In genomic region chr13:30266751-30267150, GRCh38 we compare ENCODE assay signal across 16 cellular contexts. TPM values are rescaled to one million over a fixed set of nuclear protein-coding genes. Genes with fewer than 3 reads are reported as not detected.
A peak's percentile ranks its signal among the peaks of the same experiment; 100 is the strongest.
DNase-seq lines count a peak whose midpoint lies in the region; ATAC-seq and TF ChIP-seq lines count a peak whose summit lies in the region.
"Had no signal": no experiment of that assay in that cellular context is flagged by ENCODE, and none has a peak within 500 bp of the region (broad histone marks: within the 10 kb centered on the region; RNA-seq: fewer than 3 reads in every experiment).

No MANE protein-coding gene starts in this region.

- intact Hi-C loops in posterior vena cava (cut with DNase I): no loop called here
- intact Hi-C loops in gastrocnemius medialis (cut with DNase I; ENCODE audit: low total_unique reads): no loop called here
- intact Hi-C loops in dorsolateral prefrontal cortex (cut with DNase I): no loop called here

- ATAC-seq in gastrocnemius medialis: no peak

- H2BK12ac ChIP-seq in mesenchymal stem cell (ENCODE audit: low read length in 2 of 2): no peak overlapping the region

- H3K27ac ChIP-seq in mesenchymal stem cell (ENCODE audit: low read length, poor library complexity, severe bottlenecking) (peak overlapping the region; percentile 8), gastrocnemius medialis (no peak overlapping the region), dorsolateral prefrontal cortex (no peak overlapping the region)
- H3K27ac ChIP-seq: 22Rv1, BLaER1 had no signal

- H3K14ac ChIP-seq in mesenchymal stem cell (ENCODE audit: low read length in 2 of 2): no peak overlapping the region

- WGBS in mesenchymal stem cell: no CpG with 5 or more reads among the region's 1 CpG

- H2BK120ac ChIP-seq in mesenchymal stem cell (ENCODE audit: low read depth, low read length): no peak overlapping the region

- no peak for TF ChIP-seq CTCF in AG10803 (conservative IDR thresholded peaks at IDR 0.05; ENCODE audit: low read length)
- TF ChIP-seq CTCF in gastrocnemius medialis (IDR thresholded peaks at IDR 0.05 in 4 of 5, conservative IDR thresholded peaks at IDR 0.05 in 1 of 5): no peak
- no peak for TF ChIP-seq CTCF in dorsolateral prefrontal cortex (IDR thresholded peaks at IDR 0.05 in 54 of 56, conservative IDR thresholded peaks at IDR 0.05 in 2 of 56; ENCODE audit: low read depth in 1 of 56, partially characterized antibody in 56 of 56)

- H4K8ac ChIP-seq in mesenchymal stem cell (ENCODE audit: low read length): no peak overlapping the region

- TF ChIP-seq POLR2A in gastrocnemius medialis (IDR thresholded peaks at IDR 0.05): no peak

- DNase-seq in AG10803 (ENCODE audit: low read depth): peak; percentile 25
- peak; percentile 75 for DNase-seq in NCI-H82 (lab: John Stamatoyannopoulos, UW)
- DNase-seq in amniotic epithelial cell (ENCODE audit: low read depth): peak; percentile 21
- DNase-seq in mesenchymal stem cell: no peak
- DNase-seq in posterior vena cava (ENCODE audit: low spot score): no peak
- no peak for DNase-seq in gastrocnemius medialis
- no peak for DNase-seq in GM19238 (ENCODE audit: insufficient read length, low spot score)
- DNase-seq in dorsolateral prefrontal cortex: no peak
- DNase-seq: AML-193; Caco-2; CD8-positive, alpha-beta memory T cell; DMS53; HCEC 1CT; HFFc6 had no signal

- H3K4me3 ChIP-seq in AG10803 (ENCODE audit: low read length): no peak overlapping the region
- no peak overlapping the region for H3K4me3 ChIP-seq in mesenchymal stem cell (ENCODE audit: insufficient read depth in 1 of 2, low read depth in 1 of 2, low read length in 2 of 2)
- no peak overlapping the region for H3K4me3 ChIP-seq in gastrocnemius medialis
- H3K4me3 ChIP-seq in dorsolateral prefrontal cortex: no peak overlapping the region
- H3K4me3 ChIP-seq: BLaER1 had no signal

- no peak overlapping the region for H3K4me2 ChIP-seq in mesenchymal stem cell (ENCODE audit: low read length, poor library complexity, severe bottlenecking)
- H3K4me2 ChIP-seq: BLaER1 had no signal

- H2BK5ac ChIP-seq in mesenchymal stem cell (ENCODE audit: low read depth, low read length, poor library complexity, severe bottlenecking): no peak overlapping the region

- H3K9me3 ChIP-seq in mesenchymal stem cell (ENCODE audit: control insufficient read depth, low read length) (no peaks in the 10 kb centered on the region), gastrocnemius medialis (no peaks in the 10 kb centered on the region)
- H3K9me3 ChIP-seq: Caco-2 had no signal

- no peak overlapping the region for H3K18ac ChIP-seq in mesenchymal stem cell (ENCODE audit: low read depth in 1 of 2, low read length in 2 of 2)

- H3K4ac ChIP-seq in mesenchymal stem cell (ENCODE audit: low read depth in 1 of 2, low read length in 2 of 2): no peak overlapping the region

- H2BK15ac ChIP-seq in mesenchymal stem cell (ENCODE audit: low read depth, poor library complexity, severe bottlenecking): no peak overlapping the region

- no peaks in the 10 kb centered on the region for H3K4me1 ChIP-seq in mesenchymal stem cell (ENCODE audit: control insufficient read depth, insufficient read depth, low read depth, low read length)
- H3K4me1 ChIP-seq in gastrocnemius medialis: no peaks in the 10 kb centered on the region
- H3K4me1 ChIP-seq: BLaER1, Caco-2 had no signal

- in situ Hi-C loops in gastrocnemius medialis (cut with MboI; ENCODE audit: low sequenced_read_pairs in 4 of 4): no loop called here

- no peak overlapping the region for H4K91ac ChIP-seq in mesenchymal stem cell (ENCODE audit: low read length)

- H3K9ac ChIP-seq in mesenchymal stem cell (ENCODE audit: low read length): no peak overlapping the region
- H3K9ac ChIP-seq: BLaER1 had no signal

- peaks cover 2 to 16% of the 10 kb centered on the region in 2 experiments for H3K36me3 ChIP-seq in mesenchymal stem cell (ENCODE audit: control insufficient read depth in 1 of 2, insufficient read depth in 2 of 2, low read depth in 1 of 2, low read length in 2 of 2)
- no peaks in the 10 kb centered on the region for H3K36me3 ChIP-seq in gastrocnemius medialis

- H3K27me3 ChIP-seq in mesenchymal stem cell (ENCODE audit: control insufficient read depth in 1 of 2, insufficient read depth in 1 of 2, low read length in 2 of 2) (no peaks in the 10 kb centered on the region), gastrocnemius medialis (no peaks in the 10 kb centered on the region), dorsolateral prefrontal cortex (no peaks in the 10 kb centered on the region)
- H3K27me3 ChIP-seq: BLaER1 had no signal

- H2AFZ ChIP-seq in mesenchymal stem cell (ENCODE audit: low read depth, low read length): no peak overlapping the region

- H3K79me1 ChIP-seq in mesenchymal stem cell (replicated peaks; ENCODE audit: low read length, poor library complexity, severe bottlenecking): peaks cover 6% of the 10 kb centered on the region

- H3K23ac ChIP-seq in mesenchymal stem cell (ENCODE audit: low read length in 2 of 2): no peak overlapping the region

- no peak overlapping the region for H2AK5ac ChIP-seq in mesenchymal stem cell (ENCODE audit: low read length, severe bottlenecking)

RNA-seq across cellular contexts. Expression of gene KATNAL1, which starts 40.6 kb away (rescaled TPM):
- 9.6 TPM for polyA plus RNA-seq in mesenchymal stem cell (2013, experiment 1 of 2)
- polyA plus RNA-seq in mesenchymal stem cell (2013, experiment 2 of 2): 11.5 TPM
- 10 to 100 TPM; 44.8 to 59.5 TPM for total RNA-seq in posterior vena cava
- 10 to 100 TPM; 10.2 to 18.9 (median 12.1) TPM for total RNA-seq in gastrocnemius medialis
- total RNA-seq in dorsolateral prefrontal cortex: 100 to 1,000 TPM in 1 of 120 experiments, 10 to 100 TPM in 119; 47.5 to 100 (median 64.8) TPM

Comparison
In these comparisons a context has a peak if more than half of its experiments do, and no peak if none do; other contexts are left out.
1. DNase-seq: peak in AG10803 (single experiment), NCI-H82 (single experiment) and amniotic epithelial cell (single experiment); none in mesenchymal stem cell (single experiment), posterior vena cava (single experiment), gastrocnemius medialis (0 of 2), GM19238 (single experiment) and dorsolateral prefrontal cortex (0 of 10).